Comparison of ENCODE assay signal across 8 cellular contexts in the genomic region with DNA sequence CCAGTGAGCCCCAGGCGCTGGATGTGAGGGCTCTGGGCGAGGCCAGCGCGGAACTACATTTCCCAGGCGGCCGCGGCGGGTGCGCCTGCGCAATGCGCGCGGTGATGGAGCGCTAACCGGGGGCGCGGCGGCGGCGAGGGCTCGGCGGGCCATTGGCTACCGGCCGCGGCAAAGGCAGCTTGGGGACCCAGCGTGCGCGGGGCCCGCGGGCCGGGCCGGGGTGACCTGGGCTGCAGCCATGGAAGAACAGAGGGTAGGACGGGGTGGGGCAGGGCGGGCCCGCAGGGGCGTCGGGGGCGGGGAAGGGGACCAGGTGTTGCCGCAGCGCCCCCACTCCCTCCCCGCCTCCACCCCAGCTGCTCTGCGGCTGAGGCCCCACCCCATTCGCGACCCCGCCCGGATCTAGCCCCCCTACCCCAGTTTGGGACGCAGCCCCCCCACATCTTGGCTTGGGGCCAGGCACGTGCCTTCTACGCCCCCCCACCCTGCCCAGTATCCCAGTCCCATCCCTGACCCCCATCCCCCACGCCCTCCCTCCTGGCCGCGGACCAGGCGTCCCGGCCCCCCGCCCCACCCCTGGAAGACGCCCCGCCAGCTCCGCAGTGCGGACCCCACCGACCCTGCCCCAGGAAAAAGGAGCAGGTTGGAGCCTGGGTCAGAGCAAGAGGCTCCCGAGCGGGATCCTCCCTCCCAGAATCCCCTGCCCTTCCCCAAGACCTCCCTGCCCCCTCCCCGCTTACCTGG. TPM values are rescaled to one million over a fixed set of nuclear protein-coding genes. Genes with fewer than 3 reads are reported as not detected.
DNase-seq lines count a peak whose midpoint lies in the region; ATAC-seq and TF ChIP-seq lines count a peak whose summit lies in the region.

A gene (plus strand): TSS at position 90 of the 744 bp plus-strand sequence. CDS start 149 bp downstream, at position 239.

- peak within 1 kb of the TSS; percentile 37 for H3K4me3 ChIP-seq in astrocyte of the cerebellum (ENCODE audit: low read depth, low read length)

- H3K4me1 Mint-ChIP-seq in T-helper 17 cell, result peaks cover 18% of the 10 kb centered on the region

- H3K27ac Mint-ChIP-seq in T-helper 17 cell, result no peak within 1 kb of the TSS

- H3K27ac ChIP-seq in layer of hippocampus (ENCODE audit: low read depth, low read length), result peak within 1 kb of the TSS; percentile 18

- in situ Hi-C loops in astrocyte of the cerebellum (cut with HindIII; ENCODE audit: low sequenced_read_pairs), result no loop called here

- H3K9me3 ChIP-seq in T-helper 17 cell (ENCODE audit: control insufficient read depth, low read length, poor library complexity, severe bottlenecking), result no peaks in the 10 kb centered on the region

- H3K36me3 Mint-ChIP-seq in T-helper 17 cell (ENCODE audit: low read depth), result no peaks in the 10 kb centered on the region

- peak within 1 kb of the TSS; percentile 69 for H3K4me3 Mint-ChIP-seq in T-helper 17 cell

- H3K27me3 Mint-ChIP-seq in T-helper 17 cell, result no peaks in the 10 kb centered on the region

- DNase-seq in DMS153 treated with DMSO at 0.1 percent for 48 hours (lab: John Stamatoyannopoulos, UW; ENCODE audit: unreplicated experiment) (peak; percentile 18), Kasumi-1 (lab: John Stamatoyannopoulos, UW) (peak; percentile 54 to 58), T-helper 17 cell (peak; percentile 35 to 57 (median 37)), astrocyte of the cerebellum (ENCODE audit: low read depth) (no peak)
- peak; percentile 71 to 72 for DNase-seq in stimulated activated CD8-positive, alpha-beta memory T cell treated with anti-CD3 and anti-CD28 coated beads, Interleukin-2, amount 100 ng/mL, for 48 hours (ENCODE audit: low read depth in 2 of 2)

- TF ChIP-seq CTCF in astrocyte of the cerebellum (IDR thresholded peaks at IDR 0.05; ENCODE audit: low read depth, low read length, missing control alignments), result no peak

- ATAC-seq in T-helper 17 cell (peak; percentile 78), HG03045 (IDR thresholded peaks at IDR 0.05; ENCODE audit: unreplicated experiment) (no peak), HG03439 (IDR thresholded peaks at IDR 0.05; ENCODE audit: unreplicated experiment) (no peak)

- H3K27me3 ChIP-seq in layer of hippocampus (ENCODE audit: control insufficient read depth, insufficient read depth, low read length), result peaks cover 2% of the 10 kb centered on the region

RNA-seq across cellular contexts. Expression of the gene that starts here (rescaled TPM):
- 1 to 10 TPM; 1.5 to 2.9 TPM for total RNA-seq in T-helper 17 cell
